23 cellular contexts compared by ENCODE assay signal in the genomic region with DNA sequence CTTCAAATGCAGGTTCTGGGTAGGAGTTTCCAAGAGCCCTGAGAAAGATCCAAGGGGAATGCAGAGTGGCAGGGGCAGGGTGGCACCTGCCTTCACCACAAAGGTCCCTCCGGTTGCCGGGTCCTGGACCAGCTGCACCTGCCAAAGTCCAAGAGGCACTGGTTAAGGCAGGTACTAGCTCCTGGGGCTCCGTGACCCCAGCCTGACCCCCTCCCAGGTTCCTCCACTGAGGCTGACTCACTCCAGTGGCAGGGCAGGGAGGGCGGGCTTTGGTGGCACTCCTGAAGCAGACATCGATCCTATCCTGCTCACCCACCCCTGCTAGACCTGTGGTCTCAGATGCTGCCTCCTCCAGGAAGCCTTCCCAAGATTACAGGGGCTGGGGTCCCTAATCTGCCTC. TPM values are rescaled to one million over a fixed set of nuclear protein-coding genes. Genes with fewer than 3 reads are reported as not detected.
DNase-seq lines count a peak whose midpoint lies in the region; ATAC-seq, FAIRE-seq and TF ChIP-seq lines count a peak whose summit lies in the region.
"Had no signal": no experiment of that assay in that cellular context is flagged by ENCODE, and none has a peak within 500 bp of the region (broad histone marks: within the 10 kb centered on the region; RNA-seq: fewer than 3 reads in every experiment).

No MANE protein-coding gene starts in this region.

- H3K9me3 ChIP-seq in spleen: no peaks in the 10 kb centered on the region

- H3K4me3 Mint-ChIP-seq in activated naive CD4-positive, alpha-beta T cell treated with anti-CD3 and anti-CD28 coated beads, Interleukin-2, amount 10 ng/mL, durations not matched to agents 7 days and 5 days: no peak overlapping the region
- H3K4me3 Mint-ChIP-seq: CD8-positive, alpha-beta memory T cell; H9 had no signal

- no peak overlapping the region for H3K4me3 ChIP-seq in epithelial cell of esophagus (ENCODE audit: low read length)
- H3K4me3 ChIP-seq in spleen: no peak overlapping the region

- no peak for TF ChIP-seq POLR2A in spleen (IDR thresholded peaks at IDR 0.05)

- H3K4me1 ChIP-seq in spleen: peaks cover 0 to 45% (median 21%) of the 10 kb centered on the region in 6 donors

- CTCF ChIA-PET in activated naive CD4-positive, alpha-beta T cell treated with anti-CD3 and anti-CD28 coated beads, Interleukin-2, amount 10 ng/mL, durations not matched to agents 7 days and 5 days (lab: Charles Lee): interaction anchor here (1.6 to 3.0 kb wide), 2 partner anchors 52 to 176 kb away, joined by 4 to 10 read pairs; no protein-coding TSS in a partner anchor

- H3K9me3 Mint-ChIP-seq in activated naive CD4-positive, alpha-beta T cell treated with anti-CD3 and anti-CD28 coated beads, Interleukin-2, amount 50 U/mL, for 72 hours: no peaks in the 10 kb centered on the region
- H3K9me3 Mint-ChIP-seq in activated naive CD4-positive, alpha-beta T cell treated with anti-CD3 and anti-CD28 coated beads, Interleukin-2, amount 10 ng/mL, durations not matched to agents 7 days and 5 days: no peaks in the 10 kb centered on the region
- H3K9me3 Mint-ChIP-seq: CD8-positive, alpha-beta memory T cell; H9 had no signal

- peak; percentile 16 for FAIRE-seq in HTR-8/SVneo (lab: Jason Lieb, UNC)

- peaks cover 0 to 5% (median 0%) of the 10 kb centered on the region in 6 donors for H3K36me3 ChIP-seq in spleen

- no peak for DNase-seq in activated naive CD4-positive, alpha-beta T cell treated with anti-CD3 and anti-CD28 coated beads, Interleukin-2, amount 50 U/mL, for 72 hours (ENCODE audit: low spot score in 2 of 2)
- DNase-seq in activated naive CD4-positive, alpha-beta T cell treated with anti-CD3 and anti-CD28 coated beads, Interleukin-2, amount 10 ng/mL, durations not matched to agents 7 days and 5 days: no peak
- DNase-seq in HTR-8/SVneo (ENCODE audit: insufficient read length, low spot score): no peak
- DNase-seq in epithelial cell of esophagus (ENCODE audit: low read depth): peak; percentile 29
- DNase-seq in spleen: peak; percentile 31
- no peak for DNase-seq in germinal center (ENCODE audit: low spot score)
- DNase-seq in NK-92 treated with Interleukin-12 subunit alpha and Interleukin-12 subunit beta, amount 100 ng/mL, for 24 hours (lab: John Stamatoyannopoulos, UW): no peak
- DNase-seq: 8988T; CD8-positive, alpha-beta memory T cell; GDM1; H9; NCI-H1105; NCI-H2029 treated with DMSO at 0.1 percent for 48 hours; NCI-H2171; NCI-H345; NCI-H524; NCI-H774; OCI-M1; Right ventricle myocardium superior had no signal

- peaks cover 2% of the 10 kb centered on the region for H3K4me1 Mint-ChIP-seq in activated naive CD4-positive, alpha-beta T cell treated with anti-CD3 and anti-CD28 coated beads, Interleukin-2, amount 10 ng/mL, durations not matched to agents 7 days and 5 days

- no peaks in the 10 kb centered on the region for H3K36me3 Mint-ChIP-seq in activated naive CD4-positive, alpha-beta T cell treated with anti-CD3 and anti-CD28 coated beads, Interleukin-2, amount 50 U/mL, for 72 hours
- H3K36me3 Mint-ChIP-seq in activated naive CD4-positive, alpha-beta T cell treated with anti-CD3 and anti-CD28 coated beads, Interleukin-2, amount 10 ng/mL, durations not matched to agents 7 days and 5 days: no peaks in the 10 kb centered on the region
- H3K36me3 Mint-ChIP-seq: CD8-positive, alpha-beta memory T cell had no signal

- no peak overlapping the region for H3K27ac ChIP-seq in spleen
- H3K27ac ChIP-seq: C4-2B, KMS-11 had no signal

- intact Hi-C loops in spleen (cut with DNase I; ENCODE audit: low total_unique reads): no loop called here

- peaks cover 13% of the 10 kb centered on the region for H3K27me3 Mint-ChIP-seq in activated naive CD4-positive, alpha-beta T cell treated with anti-CD3 and anti-CD28 coated beads, Interleukin-2, amount 10 ng/mL, durations not matched to agents 7 days and 5 days
- H3K27me3 Mint-ChIP-seq: CD8-positive, alpha-beta memory T cell had no signal

- H3K27ac Mint-ChIP-seq in activated naive CD4-positive, alpha-beta T cell treated with anti-CD3 and anti-CD28 coated beads, Interleukin-2, amount 50 U/mL, for 72 hours: peak overlapping the region; percentile 10 to 64
- H3K27ac Mint-ChIP-seq in activated naive CD4-positive, alpha-beta T cell treated with anti-CD3 and anti-CD28 coated beads, Interleukin-2, amount 10 ng/mL, durations not matched to agents 7 days and 5 days: no peak overlapping the region

- WGBS in spleen, 5 donors: 90 to 98% (median 93%) methylated on average over 5 of the region's 5 CpGs

- ATAC-seq in activated naive CD4-positive, alpha-beta T cell treated with anti-CD3 and anti-CD28 coated beads, Interleukin-2, amount 50 U/mL, for 72 hours: no peak
- ATAC-seq in GM21529 (IDR thresholded peaks at IDR 0.05; ENCODE audit: unreplicated experiment): no peak

- no peak for TF ChIP-seq CTCF in epithelial cell of esophagus (IDR thresholded peaks at IDR 0.05; ENCODE audit: insufficient read depth, low read depth, low read length, missing control alignments)
- TF ChIP-seq CTCF in spleen (IDR thresholded peaks at IDR 0.05 in 8 of 11, conservative IDR thresholded peaks at IDR 0.05 in 3 of 11): no peak

- H3K27me3 ChIP-seq in spleen (replicated peaks in 1 of 7): no peaks in the 10 kb centered on the region

RNA-seq across cellular contexts. Expression of a gene that starts 11.4 kb away (rescaled TPM):
- 1 to 10 TPM; 1.1 to 4.8 TPM for total RNA-seq in activated naive CD4-positive, alpha-beta T cell treated with anti-CD3 and anti-CD28 coated beads, Interleukin-2, amount 50 U/mL, for 72 hours
- total RNA-seq in spleen: 10 to 100 TPM in 1 of 7 donors, 1 to 10 TPM in 6; 1.7 to 15.7 (median 5.7) TPM
- polyA plus RNA-seq in spleen: 1 to 10 TPM; 3.3 to 4.6 (median 4.6) TPM
- polyA plus RNA-seq: CD8-positive, alpha-beta memory T cell had no signal

RNA-seq across cellular contexts. Expression of a gene that starts 30.0 kb away (rescaled TPM):
- total RNA-seq in activated naive CD4-positive, alpha-beta T cell treated with anti-CD3 and anti-CD28 coated beads, Interleukin-2, amount 50 U/mL, for 72 hours: 100 to 1,000 TPM; 125 to 135 TPM
- total RNA-seq in spleen: 10 to 100 TPM; 70.9 to 80.0 (median 78.6) TPM
- polyA plus RNA-seq in spleen: 10 to 100 TPM; 33.1 to 48.5 (median 33.4) TPM

RNA-seq across cellular contexts. Expression of a gene that starts 35.8 kb away (rescaled TPM):
- total RNA-seq in activated naive CD4-positive, alpha-beta T cell treated with anti-CD3 and anti-CD28 coated beads, Interleukin-2, amount 50 U/mL, for 72 hours: under 1 TPM; 0.23 to 0.93 TPM
- total RNA-seq in spleen: under 1 TPM in 2 of 7 donors, not detected in 5; 0.41 to 0.43 TPM
- under 1 TPM in 2 of 3 donors, not detected in 1; 0.06 to 0.09 TPM for polyA plus RNA-seq in spleen
- total RNA-seq: H9, Right ventricle myocardium superior, SK-MEL-5 had no signal
- polyA plus RNA-seq: CD8-positive, alpha-beta memory T cell had no signal

RNA-seq across cellular contexts. Expression of a gene that starts 43.7 kb away (rescaled TPM):
- total RNA-seq in activated naive CD4-positive, alpha-beta T cell treated with anti-CD3 and anti-CD28 coated beads, Interleukin-2, amount 50 U/mL, for 72 hours: under 1 TPM in 1 of 2 donors, not detected in 1; 0.46 TPM
- total RNA-seq in spleen: 1 to 10 TPM; 2.2 to 7.7 (median 2.7) TPM
- 1 to 10 TPM in 2 of 3 donors, under 1 TPM in 1; 0.87 to 6.2 (median 2.7) TPM for polyA plus RNA-seq in spleen
- polyA plus RNA-seq: CD8-positive, alpha-beta memory T cell had no signal

Comparison
In these comparisons a context has a peak if more than half of its experiments do, and no peak if none do; other contexts are left out.
1. DNase-seq: peak in epithelial cell of esophagus (single experiment) and spleen (single experiment); none in activated naive CD4-positive, alpha-beta T cell treated with anti-CD3 and anti-CD28 coated beads, Interleukin-2, amount 50 U/mL, for 72 hours (0 of 2), activated naive CD4-positive, alpha-beta T cell treated with anti-CD3 and anti-CD28 coated beads, Interleukin-2, amount 10 ng/mL, durations not matched to agents 7 days and 5 days (single experiment), HTR-8/SVneo (single experiment), germinal center (single experiment) and NK-92 treated with Interleukin-12 subunit alpha and Interleukin-12 subunit beta, amount 100 ng/mL, for 24 hours (single experiment).